Comparison of ENCODE assay signal across 11 cellular contexts in the genomic region with DNA sequence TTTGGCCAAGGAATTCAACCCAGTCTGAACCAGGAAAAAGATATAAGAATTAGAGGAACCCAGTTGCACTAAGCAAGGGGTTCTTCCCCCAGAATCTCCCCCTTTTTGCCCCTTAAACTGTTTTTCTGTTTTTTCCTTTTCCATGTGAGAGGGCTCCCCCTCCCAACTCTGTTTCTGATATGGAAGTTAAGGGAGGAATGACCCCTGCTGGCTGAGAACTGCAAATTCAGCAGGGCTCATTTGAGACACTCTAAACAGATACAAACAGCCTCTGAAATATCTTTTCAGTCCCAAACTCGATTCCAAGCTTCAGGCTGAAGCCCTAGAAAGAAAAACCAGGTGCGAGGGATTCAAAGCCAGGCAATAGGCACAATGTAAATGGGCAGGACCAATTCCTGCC.
A peak's percentile ranks its signal among the peaks of the same experiment; 100 is the strongest.
DNase-seq lines count a peak whose midpoint lies in the region; ATAC-seq, FAIRE-seq and TF ChIP-seq lines count a peak whose summit lies in the region.
"Had no signal": no experiment of that assay in that cellular context is flagged by ENCODE, and none has a peak within 500 bp of the region (broad histone marks: within the 10 kb centered on the region; RNA-seq: fewer than 3 reads in every experiment).

No MANE protein-coding gene starts in this region.

- peak; percentile 56 to 66 for TF ChIP-seq RAD21 in H1 (IDR thresholded peaks at IDR 0.05 in 1 of 2, conservative IDR thresholded peaks at IDR 0.05 in 1 of 2; ENCODE audit: low read depth in 2 of 2, low read length in 2 of 2)

- H3K4me2 ChIP-seq in H1 (ENCODE audit: insufficient read depth in 1 of 2, low read depth in 2 of 2, low read length in 2 of 2): no peak overlapping the region

- no peak overlapping the region for H3K4me3 Mint-ChIP-seq in activated naive CD4-positive, alpha-beta T cell treated with anti-CD3 and anti-CD28 coated beads for 36 hours

- TF ChIP-seq CTCF in H1 (IDR thresholded peaks at IDR 0.05; ENCODE audit: control extremely low read depth in 1 of 3, insufficient read depth in 1 of 3, low read depth in 1 of 3, low read length in 3 of 3) (peak in 2 of 3 experiments; percentile 18 to 27; a peak in 2 of 4 replicates), retinal pigment epithelial cell (conservative IDR thresholded peaks at IDR 0.05; ENCODE audit: low read depth, low read length) (peak; percentile 21)

- H3K23ac ChIP-seq in H1 (ENCODE audit: insufficient read length): no peak overlapping the region

- no peak for TF ChIP-seq POLR2A in H1 (IDR thresholded peaks at IDR 0.05; ENCODE audit: control extremely low read depth in 1 of 2, low read depth in 2 of 2, low read length in 2 of 2)

- H3K27me3 ChIP-seq in H1 (replicated peaks in 1 of 4; ENCODE audit: control insufficient read depth in 3 of 4, extremely low read depth in 1 of 4, insufficient read depth in 3 of 4, low read length in 3 of 4): no peaks in the 10 kb centered on the region

- no peaks in the 10 kb centered on the region for H3K4me1 ChIP-seq in H1 (replicated peaks in 1 of 4; ENCODE audit: control insufficient read depth in 3 of 4, insufficient read depth in 4 of 4, low read length in 3 of 4)

- no peaks in the 10 kb centered on the region for H3K27me3 Mint-ChIP-seq in activated naive CD4-positive, alpha-beta T cell treated with anti-CD3 and anti-CD28 coated beads for 36 hours (ENCODE audit: low read depth)

- H3K36me3 Mint-ChIP-seq in activated naive CD4-positive, alpha-beta T cell treated with anti-CD3 and anti-CD28 coated beads for 36 hours (ENCODE audit: low read depth): peaks cover 1% of the 10 kb centered on the region

- FAIRE-seq in H1 (lab: Jason Lieb, UNC): no peak

- no peak overlapping the region for H4K8ac ChIP-seq in H1 (ENCODE audit: extremely low read depth, insufficient read depth, low read length)

- DNase-seq in activated naive CD4-positive, alpha-beta T cell treated with anti-CD3 and anti-CD28 coated beads for 36 hours: peak; percentile 32
- DNase-seq in activated naive CD4-positive, alpha-beta T cell treated with anti-CD3 and anti-CD28 coated beads, Interleukin-2, amount 50 U/mL, for 16 hours: no peak
- DNase-seq in NAMALWA (ENCODE audit: low spot score): peak; percentile 10
- DNase-seq in H1 (ENCODE audit: low read depth in 1 of 2, low spot score in 2 of 2): no peak
- DNase-seq in retinal pigment epithelial cell (ENCODE audit: low read depth): no peak
- DNase-seq in NCI-H2029 (lab: John Stamatoyannopoulos, UW): no peak
- no peak for DNase-seq in NK-92 treated with Interleukin-12 subunit alpha and Interleukin-12 subunit beta, amount 100 ng/mL, for 24 hours (lab: John Stamatoyannopoulos, UW)
- DNase-seq: C1 segment of cervical spinal cord, left ventricle myocardium superior, trophoblast cell had no signal

- H3K14ac ChIP-seq in H1 (ENCODE audit: insufficient read length): no peak overlapping the region

- H4K20me1 ChIP-seq in H1 (replicated peaks in 1 of 2; ENCODE audit: control insufficient read depth in 1 of 2, insufficient read depth in 2 of 2, low read length in 2 of 2): no peaks in the 10 kb centered on the region

- H3K27ac Mint-ChIP-seq in activated naive CD4-positive, alpha-beta T cell treated with anti-CD3 and anti-CD28 coated beads for 36 hours: no peak overlapping the region

- no peaks in the 10 kb centered on the region for H3K79me1 ChIP-seq in H1 (ENCODE audit: low read depth, low read length)

- no peak overlapping the region for H2AK5ac ChIP-seq in H1 (ENCODE audit: low read depth, low read length)

- no peak overlapping the region for H3K27ac ChIP-seq in H1 (ENCODE audit: low read depth, low read length)

- no peak for TF ChIP-seq EP300 in H1 (IDR thresholded peaks at IDR 0.05; ENCODE audit: borderline replicate concordance in 1 of 2, low read depth in 2 of 2, low read length in 2 of 2)

- H3K9ac ChIP-seq in H1 (replicated peaks in 1 of 4; ENCODE audit: extremely low read depth in 1 of 4, low read depth in 3 of 4, low read length in 3 of 4): no peak overlapping the region

- H2BK20ac ChIP-seq in H1 (ENCODE audit: low read length): no peak overlapping the region

- intact Hi-C loops in activated naive CD4-positive, alpha-beta T cell treated with anti-CD3 and anti-CD28 coated beads for 36 hours (cut with micrococcal nuclease): loop anchor here (1.0 kb wide), 3 partner anchors 92 to 443 kb away; no protein-coding TSS in a partner anchor

- H3K23me2 ChIP-seq in H1 (ENCODE audit: low read depth, low read length): no peaks in the 10 kb centered on the region

- no peak overlapping the region for H3K4ac ChIP-seq in H1 (replicated peaks; ENCODE audit: insufficient read length, low read depth, low read length)

- no peaks in the 10 kb centered on the region for H3K79me2 ChIP-seq in H1 (ENCODE audit: control insufficient read depth in 1 of 2, insufficient read depth in 2 of 2, low read length in 2 of 2)

- H4K5ac ChIP-seq in H1 (ENCODE audit: insufficient read length, low read depth, low read length): no peak overlapping the region

- H4K91ac ChIP-seq in H1 (replicated peaks; ENCODE audit: insufficient read length, low read length): no peak overlapping the region

- no peaks in the 10 kb centered on the region for H3K36me3 ChIP-seq in H1 (ENCODE audit: control insufficient read depth in 2 of 4, insufficient read depth in 4 of 4, low read length in 3 of 4)

- H3K4me1 Mint-ChIP-seq in activated naive CD4-positive, alpha-beta T cell treated with anti-CD3 and anti-CD28 coated beads for 36 hours (ENCODE audit: low read depth): peaks cover 6% of the 10 kb centered on the region

- WGBS in H1 (ENCODE audit: extremely low coverage in 1 of 2, insufficient coverage in 1 of 2, insufficient read length in 1 of 2, insufficient replicate concordance in 2 of 2, low coverage in 1 of 2, low lambda C conversion rate in 2 of 2, missing lambda C conversion rate in 1 of 2), 2 experiments: 96% methylated on average over 2 of the region's 2 CpGs; no CpG with 5 or more reads in 1 of the 2 experiments

- no peak overlapping the region for H2BK5ac ChIP-seq in H1 (ENCODE audit: low read depth, low read length)

- peaks cover 13% of the 10 kb centered on the region for H3K9me3 Mint-ChIP-seq in activated naive CD4-positive, alpha-beta T cell treated with anti-CD3 and anti-CD28 coated beads for 36 hours

- H3K4me3 ChIP-seq in H1 (ENCODE audit: extremely low read depth in 1 of 4, insufficient read depth in 2 of 4, low read depth in 3 of 4, low read length in 4 of 4) (no peak overlapping the region), retinal pigment epithelial cell (ENCODE audit: low read length) (no peak overlapping the region)

- H2BK12ac ChIP-seq in H1 (ENCODE audit: low read depth, low read length): no peak overlapping the region

- POLR2A ChIA-PET in H1 (lab: Charles Lee; ENCODE audit: partially characterized antibody): no interaction called here

- H2BK120ac ChIP-seq in H1 (replicated peaks; ENCODE audit: low read depth, low read length): no peak overlapping the region

- H3K18ac ChIP-seq in H1 (ENCODE audit: extremely low read depth, low read length): no peak overlapping the region

- H2AFZ ChIP-seq in H1 (ENCODE audit: low read length): no peak overlapping the region

- ATAC-seq in GM21619 (IDR thresholded peaks at IDR 0.05; ENCODE audit: unreplicated experiment): no peak
- ATAC-seq: left ventricle myocardium superior had no signal

- peaks cover 19 to 24% of the 10 kb centered on the region in 2 experiments for H3K9me3 ChIP-seq in H1 (ENCODE audit: insufficient read depth in 2 of 2, low read depth in 1 of 2, low read length in 1 of 2)

- H3K56ac ChIP-seq in H1 (replicated peaks; ENCODE audit: insufficient read length, low read depth, low read length): no peak overlapping the region

- H2BK15ac ChIP-seq in H1 (ENCODE audit: low read length): no peak overlapping the region

- CTCF ChIA-PET in activated naive CD4-positive, alpha-beta T cell treated with anti-CD3 and anti-CD28 coated beads for 36 hours (lab: Charles Lee): no interaction called here
- CTCF ChIA-PET in H1 (lab: Charles Lee; ENCODE audit: partially characterized antibody): interaction anchor here (0.7 to 3.1 kb wide), 8 partner anchors 9 to 136 kb away, joined by 3 to 15 read pairs (median 6); no protein-coding TSS in a partner anchor

TF ChIP-seq in H1, 55 proteins besides CTCF, POLR2A, EP300 and RAD21 (continues in another document):
- TF ChIP-seq POLR2AphosphoS5 (IDR thresholded peaks at IDR 0.05; ENCODE audit: low read depth, low read length) (no peak), NRF1 (IDR thresholded peaks at IDR 0.05; ENCODE audit: low read depth, low read length) (no peak), E2F6 (IDR thresholded peaks at IDR 0.05) (no peak), CHD2 (IDR thresholded peaks at IDR 0.05; ENCODE audit: low read length) (no peak), SP2 (IDR thresholded peaks at IDR 0.05; ENCODE audit: low read length) (no peak), TAF7 (optimal IDR thresholded peaks at IDR 0.05; ENCODE audit: borderline replicate concordance, low read depth, low read length) (no peak), HDAC2 (IDR thresholded peaks at IDR 0.05; ENCODE audit: borderline replicate concordance in 1 of 2, low read depth in 2 of 2, low read length in 2 of 2) (no peak), CBX8 (IDR thresholded peaks at IDR 0.05; ENCODE audit: borderline replicate concordance, low read depth, low read length) (no peak), CHD1 (IDR thresholded peaks at IDR 0.05; ENCODE audit: low read depth, low read length) (no peak), TBP (IDR thresholded peaks at IDR 0.05; ENCODE audit: low read depth, low read length) (no peak), RFX5 (IDR thresholded peaks at IDR 0.05; ENCODE audit: borderline replicate concordance, low read depth, low read length) (no peak), KDM1A (IDR thresholded peaks at IDR 0.05; ENCODE audit: borderline replicate concordance, low read length) (no peak), BRCA1 (IDR thresholded peaks at IDR 0.05; ENCODE audit: low read depth, low read length) (no peak), FOSL1 (IDR thresholded peaks at IDR 0.05; ENCODE audit: insufficient read depth, low read depth, low read length) (no peak), SIX5 (IDR thresholded peaks at IDR 0.05; ENCODE audit: low read depth, low read length) (no peak), EZH2 (IDR thresholded peaks at IDR 0.05; ENCODE audit: low read depth, low read length, severe bottlenecking) (no peak)

Comparison
In these comparisons a context has a peak if more than half of its experiments do, and no peak if none do; other contexts are left out.
1. DNase-seq: peak in activated naive CD4-positive, alpha-beta T cell treated with anti-CD3 and anti-CD28 coated beads for 36 hours (single experiment) and NAMALWA (single experiment); none in activated naive CD4-positive, alpha-beta T cell treated with anti-CD3 and anti-CD28 coated beads, Interleukin-2, amount 50 U/mL, for 16 hours (single experiment), H1 (0 of 2), retinal pigment epithelial cell (single experiment), NCI-H2029 (single experiment) and NK-92 treated with Interleukin-12 subunit alpha and Interleukin-12 subunit beta, amount 100 ng/mL, for 24 hours (single experiment).